ENCODE assay signal across 15 cellular contexts in genomic region chr17:57486416-57486815, GRCh38.
DNase-seq lines count a peak whose midpoint lies in the region; ATAC-seq and TF ChIP-seq lines count a peak whose summit lies in the region.
"Had no signal": no experiment of that assay in that cellular context is flagged by ENCODE, and none has a peak within 500 bp of the region (broad histone marks: within the 10 kb centered on the region; RNA-seq: fewer than 3 reads in every experiment).

No MANE protein-coding gene starts in this region.

- H2BK15ac ChIP-seq in mesenchymal stem cell (ENCODE audit: low read depth, poor library complexity, severe bottlenecking) = no peak overlapping the region

- no peak for DNase-seq in activated CD4-positive, alpha-beta T cell treated with anti-CD3 and anti-CD28 coated beads for 36 hours
- no peak for DNase-seq in activated CD4-positive, alpha-beta T cell treated with anti-CD3 and anti-CD28 coated beads, Interleukin-2, amount 50 U/mL, for 1 hour
- DNase-seq in astrocyte of the cerebellum (ENCODE audit: low read depth) (peak; percentile 32), mesenchymal stem cell (no peak), GDM1 (lab: John Stamatoyannopoulos, UW) (no peak), NAMALWA (ENCODE audit: low spot score) (no peak)
- DNase-seq in stimulated activated naive B cell treated with anti-CD40 and anti-IgM and Interleukin-4, amounts not matched to agents 10 μg/mL and 1 μg/mL and 100 μg/mL, for 72 hours = no peak
- DNase-seq: activated CD4-positive, CD25-positive, alpha-beta regulatory T cell; adrenal gland; mucosa of descending colon; SHP77 treated with DMSO at 0.1 percent for 48 hours; stimulated activated CD4-positive, alpha-beta T cell treated with anti-CD3 and anti-CD28 coated beads, Interleukin-4, amount 100 ng/mL, for 1 hour had no signal

- no peak overlapping the region for H3K27ac ChIP-seq in mesenchymal stem cell (ENCODE audit: low read length, poor library complexity, severe bottlenecking)
- H3K27ac ChIP-seq: 22Rv1 had no signal

- H3K14ac ChIP-seq in mesenchymal stem cell (ENCODE audit: low read length in 2 of 2) = no peak overlapping the region

- in situ Hi-C loops in astrocyte of the cerebellum (cut with HindIII; ENCODE audit: low sequenced_read_pairs) = loop anchor here (5.0 kb wide), 1 partner anchor 34 kb away; no protein-coding TSS in a partner anchor

- 86% methylated on average over 3 of the region's 5 CpGs for WGBS in mesenchymal stem cell

- no peak overlapping the region for H2BK5ac ChIP-seq in mesenchymal stem cell (ENCODE audit: low read depth, low read length, poor library complexity, severe bottlenecking)

- H3K36me3 ChIP-seq in mesenchymal stem cell (ENCODE audit: control insufficient read depth in 1 of 2, insufficient read depth in 2 of 2, low read depth in 1 of 2, low read length in 2 of 2) = peaks cover 0 to 8% of the 10 kb centered on the region in 2 experiments
- H3K36me3 ChIP-seq: adrenal gland had no signal

- H3K4me1 Mint-ChIP-seq in activated CD4-positive, alpha-beta T cell treated with anti-CD3 and anti-CD28 coated beads for 36 hours = peaks cover 54% of the 10 kb centered on the region
- peaks cover 51 to 81% of the 10 kb centered on the region in 2 donors for H3K4me1 Mint-ChIP-seq in stimulated activated naive B cell treated with anti-CD40 and anti-IgM and Interleukin-4, amounts not matched to agents 10 μg/mL and 1 μg/mL and 100 μg/mL, for 72 hours

- no peaks in the 10 kb centered on the region for H3K27me3 Mint-ChIP-seq in activated CD4-positive, alpha-beta T cell treated with anti-CD3 and anti-CD28 coated beads for 36 hours
- H3K27me3 Mint-ChIP-seq in stimulated activated naive B cell treated with anti-CD40 and anti-IgM and Interleukin-4, amounts not matched to agents 10 μg/mL and 1 μg/mL and 100 μg/mL, for 72 hours = no peaks in the 10 kb centered on the region

- no peak overlapping the region for H2AFZ ChIP-seq in mesenchymal stem cell (ENCODE audit: low read depth, low read length)

- H3K18ac ChIP-seq in mesenchymal stem cell (ENCODE audit: low read depth in 1 of 2, low read length in 2 of 2) = peak overlapping the region; percentile 37 to 54

- H2BK120ac ChIP-seq in mesenchymal stem cell (ENCODE audit: low read depth, low read length) = no peak overlapping the region

- no peak overlapping the region for H2BK12ac ChIP-seq in mesenchymal stem cell (ENCODE audit: low read length in 2 of 2)

- H3K27ac Mint-ChIP-seq in activated CD4-positive, alpha-beta T cell treated with anti-CD3 and anti-CD28 coated beads for 36 hours = peak overlapping the region; percentile 1
- peak overlapping the region; percentile 25 for H3K27ac Mint-ChIP-seq in stimulated activated naive B cell treated with anti-CD40 and anti-IgM and Interleukin-4, amounts not matched to agents 10 μg/mL and 1 μg/mL and 100 μg/mL, for 72 hours

- no peak overlapping the region for H3K4me3 Mint-ChIP-seq in activated CD4-positive, alpha-beta T cell treated with anti-CD3 and anti-CD28 coated beads for 36 hours
- no peak overlapping the region for H3K4me3 Mint-ChIP-seq in stimulated activated naive B cell treated with anti-CD40 and anti-IgM and Interleukin-4, amounts not matched to agents 10 μg/mL and 1 μg/mL and 100 μg/mL, for 72 hours
- H3K4me3 Mint-ChIP-seq: T-helper 1 cell treated with Interleukin-12 subunit alpha and Interleukin-12 subunit beta and Interleukin-4 antibody, amounts not matched to agents 30 μg/mL and 1 μg/mL, for 36 hours had no signal

- CTCF ChIA-PET in activated CD4-positive, alpha-beta T cell treated with anti-CD3 and anti-CD28 coated beads for 36 hours (lab: Charles Lee) = interaction anchor here (0.8 to 1.0 kb wide), 2 partner anchors 12 to 297 kb away, joined by 3 read pairs; no protein-coding TSS in a partner anchor

- no peak overlapping the region for H4K8ac ChIP-seq in mesenchymal stem cell (ENCODE audit: low read length)

- H3K9me3 ChIP-seq in mesenchymal stem cell (ENCODE audit: control insufficient read depth, low read length) = no peaks in the 10 kb centered on the region
- H3K9me3 ChIP-seq: adrenal gland, mucosa of descending colon had no signal

- H4K91ac ChIP-seq in mesenchymal stem cell (ENCODE audit: low read length) = no peak overlapping the region

- H3K4me2 ChIP-seq in mesenchymal stem cell (ENCODE audit: low read length, poor library complexity, severe bottlenecking) = no peak overlapping the region

- no peak for ATAC-seq in activated CD4-positive, alpha-beta T cell treated with anti-CD3 and anti-CD28 coated beads for 36 hours
- ATAC-seq in stimulated activated naive B cell treated with anti-CD40 and anti-IgM and Interleukin-4, amounts not matched to agents 10 μg/mL and 1 μg/mL and 100 μg/mL, for 72 hours (replicated peaks) = no peak
- no peak for ATAC-seq in SK-N-SH treated with all-trans-retinoic acid at 6 μM for 48 hours

- no peak overlapping the region for H3K9ac ChIP-seq in mesenchymal stem cell (ENCODE audit: low read length)

- H3K4me3 ChIP-seq in astrocyte of the cerebellum (ENCODE audit: low read depth, low read length) (no peak overlapping the region), mesenchymal stem cell (ENCODE audit: insufficient read depth in 1 of 2, low read depth in 1 of 2, low read length in 2 of 2) (no peak overlapping the region)
- H3K4me3 ChIP-seq: adrenal gland, mucosa of descending colon had no signal

- peaks cover 6% of the 10 kb centered on the region for H3K36me3 Mint-ChIP-seq in activated CD4-positive, alpha-beta T cell treated with anti-CD3 and anti-CD28 coated beads for 36 hours (ENCODE audit: low read depth)
- H3K36me3 Mint-ChIP-seq in stimulated activated naive B cell treated with anti-CD40 and anti-IgM and Interleukin-4, amounts not matched to agents 10 μg/mL and 1 μg/mL and 100 μg/mL, for 72 hours = peaks cover 22 to 52% of the 10 kb centered on the region in 2 donors

- no peak overlapping the region for H2AK5ac ChIP-seq in mesenchymal stem cell (ENCODE audit: low read length, severe bottlenecking)

- POLR2A ChIA-PET in activated CD4-positive, alpha-beta T cell treated with anti-CD3 and anti-CD28 coated beads for 36 hours (lab: Charles Lee) = interaction anchor here (1.3 kb wide), 1 partner anchor 11 kb away, joined by 5 read pairs; no protein-coding TSS in a partner anchor

- peaks cover 16% of the 10 kb centered on the region for H3K4me1 ChIP-seq in mesenchymal stem cell (ENCODE audit: control insufficient read depth, insufficient read depth, low read depth, low read length)

- TF ChIP-seq CTCF in astrocyte of the cerebellum (IDR thresholded peaks at IDR 0.05; ENCODE audit: low read depth, low read length, missing control alignments) = no peak

- H3K9me3 Mint-ChIP-seq in activated CD4-positive, alpha-beta T cell treated with anti-CD3 and anti-CD28 coated beads for 36 hours (ENCODE audit: low read depth) = no peaks in the 10 kb centered on the region
- peaks cover 0 to 1% of the 10 kb centered on the region in 2 donors for H3K9me3 Mint-ChIP-seq in stimulated activated naive B cell treated with anti-CD40 and anti-IgM and Interleukin-4, amounts not matched to agents 10 μg/mL and 1 μg/mL and 100 μg/mL, for 72 hours
- H3K9me3 Mint-ChIP-seq: T-helper 1 cell treated with Interleukin-12 subunit alpha and Interleukin-12 subunit beta and Interleukin-4 antibody, amounts not matched to agents 30 μg/mL and 1 μg/mL, for 36 hours had no signal

- intact Hi-C loops in activated CD4-positive, alpha-beta T cell treated with anti-CD3 and anti-CD28 coated beads for 36 hours (cut with DNase I, micrococcal nuclease) = no loop called here

- H3K79me1 ChIP-seq in mesenchymal stem cell (replicated peaks; ENCODE audit: low read length, poor library complexity, severe bottlenecking) = peaks cover 45% of the 10 kb centered on the region

- no peak overlapping the region for H3K23ac ChIP-seq in mesenchymal stem cell (ENCODE audit: low read length in 2 of 2)

- no peak overlapping the region for H3K4ac ChIP-seq in mesenchymal stem cell (ENCODE audit: low read depth in 1 of 2, low read length in 2 of 2)

- H3K27me3 ChIP-seq in mesenchymal stem cell (ENCODE audit: control insufficient read depth in 1 of 2, insufficient read depth in 1 of 2, low read length in 2 of 2) = peaks cover 0 to 78% of the 10 kb centered on the region in 2 experiments
- H3K27me3 ChIP-seq: adrenal gland had no signal

TF ChIP-seq in SK-N-SH treated with all-trans-retinoic acid at 6 μM for 48 hours, 23 proteins besides CTCF, POLR2A, EP300 and RAD21 (continues in another document):
- TF ChIP-seq, protein P1, sequence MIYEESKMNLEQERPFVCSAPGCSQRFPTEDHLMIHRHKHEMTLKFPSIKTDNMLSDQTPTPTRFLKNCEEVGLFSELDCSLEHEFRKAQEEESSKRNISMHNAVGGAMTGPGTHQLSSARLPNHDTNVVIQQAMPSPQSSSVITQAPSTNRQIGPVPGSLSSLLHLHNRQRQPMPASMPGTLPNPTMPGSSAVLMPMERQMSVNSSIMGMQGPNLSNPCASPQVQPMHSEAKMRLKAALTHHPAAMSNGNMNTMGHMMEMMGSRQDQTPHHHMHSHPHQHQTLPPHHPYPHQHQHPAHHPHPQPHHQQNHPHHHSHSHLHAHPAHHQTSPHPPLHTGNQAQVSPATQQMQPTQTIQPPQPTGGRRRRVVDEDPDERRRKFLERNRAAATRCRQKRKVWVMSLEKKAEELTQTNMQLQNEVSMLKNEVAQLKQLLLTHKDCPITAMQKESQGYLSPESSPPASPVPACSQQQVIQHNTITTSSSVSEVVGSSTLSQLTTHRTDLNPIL (CRISPR knock-in tag; IDR thresholded peaks at IDR 0.05; ENCODE audit: low read depth) = no peak
- no peak for TF ChIP-seq CSDC2 (CRISPR knock-in tag; IDR thresholded peaks at IDR 0.05)
- no peak for TF ChIP-seq ZNF70 (CRISPR knock-in tag; IDR thresholded peaks at IDR 0.05)
- no peak for TF ChIP-seq PATZ1 (CRISPR knock-in tag; IDR thresholded peaks at IDR 0.05; ENCODE audit: borderline replicate concordance)
- TF ChIP-seq OSR1 (CRISPR knock-in tag; IDR thresholded peaks at IDR 0.05) = no peak
- no peak for TF ChIP-seq ESRRG (CRISPR knock-in tag; IDR thresholded peaks at IDR 0.05)
- TF ChIP-seq GLIS3 (CRISPR knock-in tag; IDR thresholded peaks at IDR 0.05) = no peak
- no peak for TF ChIP-seq PPARA (CRISPR knock-in tag; IDR thresholded peaks at IDR 0.05; ENCODE audit: borderline replicate concordance)
